In genomic region chr2:202009019-202009481, GRCh38 we compare ENCODE assay signal across 1 cellular context.
TF ChIP-seq lines count a peak whose summit lies in the region.

No MANE protein-coding gene starts in this region.

TF ChIP-seq in IMR-90, 13 proteins besides CTCF, POLR2A, EP300 and RAD21 (continued from another document):
- no peak for TF ChIP-seq MAZ (IDR thresholded peaks at IDR 0.05; ENCODE audit: borderline replicate concordance, low read depth, low read length)
- no peak for TF ChIP-seq RCOR1 (IDR thresholded peaks at IDR 0.05; ENCODE audit: insufficient replicate concordance, low read length)
